ENCODE assay signal across 12 cellular contexts in the genomic region with DNA sequence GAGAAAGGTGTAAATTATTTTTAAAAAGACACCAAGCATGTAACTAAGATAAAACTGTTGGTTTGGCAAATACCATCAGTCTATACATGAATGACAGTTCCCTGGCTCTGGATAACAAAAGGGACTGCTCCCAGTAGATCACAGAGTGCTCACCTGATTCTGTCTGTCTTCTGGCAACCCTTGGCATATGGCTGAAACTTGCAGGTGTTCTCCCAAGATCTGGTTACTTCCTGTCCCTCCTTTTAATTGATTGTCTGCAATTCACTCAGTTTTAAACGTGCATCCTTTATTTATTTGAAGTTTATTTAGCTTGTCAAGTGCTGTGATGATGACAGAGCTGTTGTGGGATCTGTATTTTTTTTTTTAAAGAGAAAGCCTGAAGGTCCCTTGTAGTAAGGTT. TPM values are rescaled to one million over a fixed set of nuclear protein-coding genes. Genes with fewer than 3 reads are reported as not detected.
DNase-seq lines count a peak whose midpoint lies in the region; ATAC-seq, FAIRE-seq and TF ChIP-seq lines count a peak whose summit lies in the region.
"Had no signal": no experiment of that assay in that cellular context is flagged by ENCODE, and none has a peak within 500 bp of the region (broad histone marks: within the 10 kb centered on the region; RNA-seq: fewer than 3 reads in every experiment).

No MANE protein-coding gene starts in this region.

- no peak overlapping the region for H3K9ac ChIP-seq in kidney (ENCODE audit: low read length in 2 of 2)

- peaks cover 38 to 55% of the 10 kb centered on the region in 2 donors for H3K4me1 Mint-ChIP-seq in natural killer cell treated with Interleukin-12 subunit alpha and Interleukin-12 subunit beta and Interleukin-15 and Interleukin-18, amount 100 ng/mL, for 72 hours (ENCODE audit: low read depth in 2 of 2)
- H3K4me1 Mint-ChIP-seq in progenitor cell of endocrine pancreas (ENCODE audit: low read depth), result no peaks in the 10 kb centered on the region

- FAIRE-seq in kidney (lab: Jason Lieb, UNC), result no peak

- no peaks in the 10 kb centered on the region for H3K27me3 Mint-ChIP-seq in natural killer cell treated with Interleukin-12 subunit alpha and Interleukin-12 subunit beta and Interleukin-15 and Interleukin-18, amount 100 ng/mL, for 72 hours
- peaks cover 65% of the 10 kb centered on the region for H3K27me3 Mint-ChIP-seq in progenitor cell of endocrine pancreas

- H3K36me3 ChIP-seq in kidney (ENCODE audit: control insufficient read depth in 1 of 2, insufficient read depth in 2 of 2, low read length in 2 of 2), result no peaks in the 10 kb centered on the region
- H3K36me3 ChIP-seq: MG63, tibial artery had no signal

- peaks cover 22 to 45% of the 10 kb centered on the region in 2 donors for H3K36me3 Mint-ChIP-seq in activated naive CD4-positive, alpha-beta T cell treated with anti-CD3 and anti-CD28 coated beads, Interleukin-2, amount 50 U/mL, for 72 hours
- H3K36me3 Mint-ChIP-seq in natural killer cell treated with Interleukin-12 subunit alpha and Interleukin-12 subunit beta and Interleukin-15 and Interleukin-18, amount 100 ng/mL, for 72 hours, result peaks cover 39% of the 10 kb centered on the region
- no peaks in the 10 kb centered on the region for H3K36me3 Mint-ChIP-seq in progenitor cell of endocrine pancreas (ENCODE audit: insufficient read depth)

- no peaks in the 10 kb centered on the region for H3K9me3 ChIP-seq in kidney (ENCODE audit: control insufficient read depth in 1 of 2, low read length in 2 of 2)
- H3K9me3 ChIP-seq: MG63, tibial artery had no signal

- DNase-seq in NCI-H345 (lab: John Stamatoyannopoulos, UW) (peak; percentile 3), NCI-H345 treated with DMSO at 0.1 percent for 48 hours (lab: John Stamatoyannopoulos, UW; ENCODE audit: unreplicated experiment) (no peak), HL-60 (ENCODE audit: low read depth in 1 of 2, low spot score in 1 of 2) (no peak), progenitor cell of endocrine pancreas (ENCODE audit: low spot score, unreplicated experiment) (no peak), kidney (no peak)
- peak in 1 of 2 donors; percentile 13 for DNase-seq in activated naive CD4-positive, alpha-beta T cell treated with anti-CD3 and anti-CD28 coated beads, Interleukin-2, amount 50 U/mL, for 72 hours (ENCODE audit: low spot score in 2 of 2)
- DNase-seq in natural killer cell treated with Interleukin-12 subunit alpha and Interleukin-12 subunit beta and Interleukin-15 and Interleukin-18, amount 100 ng/mL, for 72 hours (ENCODE audit: low spot score), result no peak
- DNase-seq: erythroblast, MG63, tibial artery had no signal

- no peaks in the 10 kb centered on the region for H3K9me3 Mint-ChIP-seq in activated naive CD4-positive, alpha-beta T cell treated with anti-CD3 and anti-CD28 coated beads, Interleukin-2, amount 50 U/mL, for 72 hours
- no peaks in the 10 kb centered on the region for H3K9me3 Mint-ChIP-seq in natural killer cell treated with Interleukin-12 subunit alpha and Interleukin-12 subunit beta and Interleukin-15 and Interleukin-18, amount 100 ng/mL, for 72 hours
- no peaks in the 10 kb centered on the region for H3K9me3 Mint-ChIP-seq in progenitor cell of endocrine pancreas (ENCODE audit: low read depth)

- no peak for TF ChIP-seq CTCF in HL-60 (IDR thresholded peaks at IDR 0.05; ENCODE audit: insufficient read depth, low read length)
- TF ChIP-seq CTCF in progenitor cell of endocrine pancreas (IDR thresholded peaks at IDR 0.05; ENCODE audit: unreplicated experiment), result no peak
- no peak for TF ChIP-seq CTCF in kidney (IDR thresholded peaks at IDR 0.05; ENCODE audit: borderline replicate concordance, extremely low read depth, insufficient read depth)

- peak in 1 of 2 donors; percentile 15 for ATAC-seq in activated naive CD4-positive, alpha-beta T cell treated with anti-CD3 and anti-CD28 coated beads, Interleukin-2, amount 50 U/mL, for 72 hours
- ATAC-seq in natural killer cell treated with Interleukin-12 subunit alpha and Interleukin-12 subunit beta and Interleukin-15 and Interleukin-18, amount 100 ng/mL, for 72 hours, result no peak
- no peak for ATAC-seq in GM21423 (IDR thresholded peaks at IDR 0.05; ENCODE audit: unreplicated experiment)

- peak overlapping the region; percentile 94 for H3K4me3 Mint-ChIP-seq in natural killer cell treated with Interleukin-12 subunit alpha and Interleukin-12 subunit beta and Interleukin-15 and Interleukin-18, amount 100 ng/mL, for 72 hours
- H3K4me3 Mint-ChIP-seq in progenitor cell of endocrine pancreas (ENCODE audit: low read depth), result no peak overlapping the region

- H3K4me1 ChIP-seq in kidney (ENCODE audit: control insufficient read depth in 1 of 2, insufficient read depth in 1 of 2, low read depth in 1 of 2, low read length in 2 of 2), result no peaks in the 10 kb centered on the region

- peak overlapping the region; percentile 99 to 100 for H3K27ac Mint-ChIP-seq in activated naive CD4-positive, alpha-beta T cell treated with anti-CD3 and anti-CD28 coated beads, Interleukin-2, amount 50 U/mL, for 72 hours
- no peak overlapping the region for H3K27ac Mint-ChIP-seq in natural killer cell treated with Interleukin-12 subunit alpha and Interleukin-12 subunit beta and Interleukin-15 and Interleukin-18, amount 100 ng/mL, for 72 hours
- H3K27ac Mint-ChIP-seq in progenitor cell of endocrine pancreas, result no peak overlapping the region

- peaks cover 66% of the 10 kb centered on the region for H3K27me3 ChIP-seq in HL-60 (ENCODE audit: insufficient read depth, poor library complexity, severe bottlenecking)

- no peak overlapping the region for H3K27ac ChIP-seq in HL-60 (replicated peaks)
- no peak overlapping the region for H3K27ac ChIP-seq in kidney (ENCODE audit: low read depth in 2 of 2, low read length in 2 of 2)
- H3K27ac ChIP-seq: tibial artery had no signal

- intact Hi-C loops in kidney (cut with DNase I), result no loop called here

- H3K4me3 ChIP-seq in HL-60 (replicated peaks; ENCODE audit: insufficient read depth, low read length) (peak overlapping the region; percentile 44), kidney (ENCODE audit: low read length in 2 of 2) (no peak overlapping the region)
- H3K4me3 ChIP-seq: MG63, tibial artery had no signal

RNA-seq across cellular contexts. Expression of a gene that starts 3.4 kb away (rescaled TPM):
- 10 to 100 TPM in 1 of 2 donors, 1 to 10 TPM in 1; 9.1 to 34.7 TPM for total RNA-seq in activated naive CD4-positive, alpha-beta T cell treated with anti-CD3 and anti-CD28 coated beads, Interleukin-2, amount 50 U/mL, for 72 hours
- 100 to 1,000 TPM in 1 of 2 donors, 10 to 100 TPM in 1; 65.7 to 105 TPM for total RNA-seq in natural killer cell treated with Interleukin-12 subunit alpha and Interleukin-12 subunit beta and Interleukin-15 and Interleukin-18, amount 100 ng/mL, for 72 hours
- total RNA-seq in progenitor cell of endocrine pancreas (0.72 and 0.75 TPM in 2 replicates), kidney (6.7 TPM)
- polyA plus RNA-seq in kidney (ENCODE audit: insufficient read depth, low read depth, low replicate concordance), result not detected
- total RNA-seq: renal cortical epithelial cell had no signal

Comparison
In these comparisons a context has a peak if more than half of its experiments do, and no peak if none do; other contexts are left out.
1. H3K27ac Mint-ChIP-seq: peak in activated naive CD4-positive, alpha-beta T cell treated with anti-CD3 and anti-CD28 coated beads, Interleukin-2, amount 50 U/mL, for 72 hours (2 of 2); none in natural killer cell treated with Interleukin-12 subunit alpha and Interleukin-12 subunit beta and Interleukin-15 and Interleukin-18, amount 100 ng/mL, for 72 hours (0 of 2) and progenitor cell of endocrine pancreas (single experiment).